ENCODE assay signal across 8 cellular contexts in genomic region chr7:66995045-66995776, GRCh38. TPM values are rescaled to one million over a fixed set of nuclear protein-coding genes. Genes with fewer than 3 reads are reported as not detected.
DNase-seq lines count a peak whose midpoint lies in the region; ATAC-seq lines count a peak whose summit lies in the region.
"Not testable (repeated sequence)": the region's sequence is repeated elsewhere in the genome, so short reads cannot be mapped to it uniquely, and the experiment has no call there.

Gene SBDS (minus strand): TSS chr7:66995586. CDS start chr7:66995417, 169 bp downstream.

- not testable (repeated sequence) for H3K9me3 Mint-ChIP-seq in activated CD8-positive, alpha-beta memory T cell treated with anti-CD3 and anti-CD28 coated beads, Interleukin-2, amount 10 ng/mL, durations not matched to agents 7 days and 5 days (ENCODE audit: low read depth)

- H3K27me3 ChIP-seq in NT2/D1 (ENCODE audit: insufficient read depth, insufficient read length); endocrine pancreas (ENCODE audit: control insufficient read depth, insufficient read depth, low read length); mesenchymal stem cell (ENCODE audit: control insufficient read depth in 1 of 2, insufficient read depth in 1 of 2, low read length in 2 of 2): not testable (repeated sequence)

- H4K91ac ChIP-seq in mesenchymal stem cell (ENCODE audit: low read length): peak within 1 kb of the TSS; percentile 83

- H3K4ac ChIP-seq in mesenchymal stem cell (ENCODE audit: low read depth in 1 of 2, low read length in 2 of 2): peak within 1 kb of the TSS; percentile 75 to 87

- not testable (repeated sequence) for H3K27me3 Mint-ChIP-seq in activated CD8-positive, alpha-beta memory T cell treated with anti-CD3 and anti-CD28 coated beads, Interleukin-2, amount 10 ng/mL, durations not matched to agents 7 days and 5 days

- H3K9me3 ChIP-seq in NT2/D1 (ENCODE audit: insufficient read depth, low read length); endocrine pancreas (ENCODE audit: control insufficient read depth, low read length); mesenchymal stem cell (ENCODE audit: control insufficient read depth, low read length): not testable (repeated sequence)

- DNase-seq in COR-L47 (lab: John Stamatoyannopoulos, UW) (peak; percentile 97), HUDEP-2 (lab: John Stamatoyannopoulos, UW; ENCODE audit: unreplicated experiment in 76 of 76) (peak; percentile 14 to 98 (median 91)), NT2/D1 (ENCODE audit: low read depth, low spot score) (peak; percentile 98), mesenchymal stem cell (peak; percentile 99)
- peak; percentile 98 for DNase-seq in activated CD8-positive, alpha-beta memory T cell treated with anti-CD3 and anti-CD28 coated beads, Interleukin-2, amount 10 ng/mL, durations not matched to agents 7 days and 5 days
- peak; percentile 82 for DNase-seq in stimulated activated CD8-positive, alpha-beta memory T cell treated with anti-CD3 and anti-CD28 coated beads, Interleukin-12 subunit alpha, Interleukin-12 subunit beta, amount 100 ng/mL, for 4 hours (ENCODE audit: low read depth)

- peak within 1 kb of the TSS; percentile 83 for H3K4me3 ChIP-seq in NT2/D1 (ENCODE audit: insufficient read length, low read depth)
- H3K4me3 ChIP-seq in endocrine pancreas (ENCODE audit: control insufficient read depth, insufficient read depth, low read length): peak within 1 kb of the TSS; percentile 84
- peak within 1 kb of the TSS; percentile 82 to 92 for H3K4me3 ChIP-seq in mesenchymal stem cell (ENCODE audit: insufficient read depth in 1 of 2, low read depth in 1 of 2, low read length in 2 of 2)

- peaks cover 33% of the 10 kb centered on the region for H3K36me3 ChIP-seq in NT2/D1 (ENCODE audit: insufficient read depth, insufficient read length, low read length)
- H3K36me3 ChIP-seq in endocrine pancreas (ENCODE audit: control insufficient read depth, insufficient read depth, low read length): not testable (repeated sequence)
- H3K36me3 ChIP-seq in mesenchymal stem cell (ENCODE audit: control insufficient read depth in 1 of 2, insufficient read depth in 2 of 2, low read depth in 1 of 2, low read length in 2 of 2): peaks cover 5 to 36% of the 10 kb centered on the region in 2 experiments

- H2BK12ac ChIP-seq in mesenchymal stem cell (ENCODE audit: low read length in 2 of 2): peak within 1 kb of the TSS in 1 of 2 experiments; percentile 39

- H3K4me1 ChIP-seq in NT2/D1 (ENCODE audit: insufficient read depth, insufficient read length); endocrine pancreas (ENCODE audit: control insufficient read depth, insufficient read depth, low read length); mesenchymal stem cell (ENCODE audit: control insufficient read depth, insufficient read depth, low read depth, low read length): not testable (repeated sequence)

- ATAC-seq in GM21381 (IDR thresholded peaks at IDR 0.05; ENCODE audit: unreplicated experiment): peak; percentile 63
- ATAC-seq in activated CD8-positive, alpha-beta memory T cell treated with anti-CD3 and anti-CD28 coated beads, Interleukin-2, amount 10 ng/mL, durations not matched to agents 7 days and 5 days: peak; percentile 71

- H2BK120ac ChIP-seq in mesenchymal stem cell (ENCODE audit: low read depth, low read length): not testable (repeated sequence)

- H4K8ac ChIP-seq in mesenchymal stem cell (ENCODE audit: low read length): peak within 1 kb of the TSS; percentile 80

- H3K4me2 ChIP-seq in mesenchymal stem cell (ENCODE audit: low read length, poor library complexity, severe bottlenecking): peak within 1 kb of the TSS; percentile 61

- peak within 1 kb of the TSS; percentile 73 for H3K27ac ChIP-seq in mesenchymal stem cell (ENCODE audit: low read length, poor library complexity, severe bottlenecking)

- H3K23ac ChIP-seq in mesenchymal stem cell (ENCODE audit: low read length in 2 of 2): not testable (repeated sequence)

- peak within 1 kb of the TSS; percentile 96 for H3K4me3 Mint-ChIP-seq in activated CD8-positive, alpha-beta memory T cell treated with anti-CD3 and anti-CD28 coated beads, Interleukin-2, amount 10 ng/mL, durations not matched to agents 7 days and 5 days

- not testable (repeated sequence) for H2AK5ac ChIP-seq in mesenchymal stem cell (ENCODE audit: low read length, severe bottlenecking)

- not testable (repeated sequence) for H3K79me1 ChIP-seq in mesenchymal stem cell (replicated peaks; ENCODE audit: low read length, poor library complexity, severe bottlenecking)

- H2BK5ac ChIP-seq in mesenchymal stem cell (ENCODE audit: low read depth, low read length, poor library complexity, severe bottlenecking): not testable (repeated sequence)

- CTCF ChIA-PET in activated CD8-positive, alpha-beta memory T cell treated with anti-CD3 and anti-CD28 coated beads, Interleukin-2, amount 10 ng/mL, durations not matched to agents 7 days and 5 days (lab: Charles Lee): interaction anchor here (0.5 to 1.0 kb wide), 3 partner anchors 11 to 177 kb away, joined by 3 read pairs; no protein-coding TSS in a partner anchor

- H3K36me3 Mint-ChIP-seq in activated CD8-positive, alpha-beta memory T cell treated with anti-CD3 and anti-CD28 coated beads, Interleukin-2, amount 10 ng/mL, durations not matched to agents 7 days and 5 days: peaks cover 19% of the 10 kb centered on the region

- H3K4me1 Mint-ChIP-seq in activated CD8-positive, alpha-beta memory T cell treated with anti-CD3 and anti-CD28 coated beads, Interleukin-2, amount 10 ng/mL, durations not matched to agents 7 days and 5 days: peaks cover 37% of the 10 kb centered on the region

- H3K27ac Mint-ChIP-seq in activated CD8-positive, alpha-beta memory T cell treated with anti-CD3 and anti-CD28 coated beads, Interleukin-2, amount 10 ng/mL, durations not matched to agents 7 days and 5 days: peak within 1 kb of the TSS; percentile 100

- H3K18ac ChIP-seq in mesenchymal stem cell (ENCODE audit: low read depth in 1 of 2, low read length in 2 of 2): peak within 1 kb of the TSS; percentile 87 to 91

- peak within 1 kb of the TSS; percentile 69 for H2BK15ac ChIP-seq in mesenchymal stem cell (ENCODE audit: low read depth, poor library complexity, severe bottlenecking)

- under 1% methylated on average over 49 of the region's 59 CpGs for WGBS in mesenchymal stem cell

- H3K9ac ChIP-seq in NT2/D1 (ENCODE audit: insufficient read length, low read depth): peak within 1 kb of the TSS; percentile 90
- peak within 1 kb of the TSS; percentile 93 for H3K9ac ChIP-seq in endocrine pancreas (ENCODE audit: control insufficient read depth, insufficient read depth, low read length)
- H3K9ac ChIP-seq in mesenchymal stem cell (ENCODE audit: low read length): peak within 1 kb of the TSS; percentile 96

- H2AFZ ChIP-seq in mesenchymal stem cell (ENCODE audit: low read depth, low read length): peak within 1 kb of the TSS; percentile 51

- H3K14ac ChIP-seq in mesenchymal stem cell (ENCODE audit: low read length in 2 of 2): peak within 1 kb of the TSS in 1 of 2 experiments; percentile 53

RNA-seq across cellular contexts. Expression of gene SBDS, which starts in this region (rescaled TPM):
- 10 to 100 TPM; 32.4 to 49.1 TPM for total RNA-seq in activated CD8-positive, alpha-beta memory T cell treated with anti-CD3 and anti-CD28 coated beads, Interleukin-2, amount 10 ng/mL, durations not matched to agents 7 days and 5 days
- 134 TPM for polyA plus RNA-seq in mesenchymal stem cell (2013, experiment 1 of 2)
- polyA plus RNA-seq in mesenchymal stem cell (2013, experiment 2 of 2): 139 TPM

Comparison
In these comparisons a context has a peak if more than half of its experiments do, and no peak if none do; other contexts are left out.
1. Peak in every context shown above with its lines: DNase-seq, ATAC-seq, H3K4me3 ChIP-seq and H3K27ac ChIP-seq.